Comparison of ENCODE assay signal across 2 cellular contexts in genomic region chr12:29343022-29343799, GRCh38.
TF ChIP-seq lines count a peak whose summit lies in the region.

No MANE protein-coding gene starts in this region.

TF ChIP-seq in IMR-90, 13 proteins besides CTCF, POLR2A, EP300 and RAD21:
- TF ChIP-seq RFX5 (IDR thresholded peaks at IDR 0.05; ENCODE audit: low read depth, low read length): no peak
- TF ChIP-seq CHD1 (IDR thresholded peaks at IDR 0.05; ENCODE audit: low read depth, low read length): no peak
- TF ChIP-seq MXI1 (IDR thresholded peaks at IDR 0.05; ENCODE audit: borderline replicate concordance, low read depth, low read length): no peak
- no peak for TF ChIP-seq USF2 (IDR thresholded peaks at IDR 0.05; ENCODE audit: low read depth, low read length)
- TF ChIP-seq, protein P1, sequence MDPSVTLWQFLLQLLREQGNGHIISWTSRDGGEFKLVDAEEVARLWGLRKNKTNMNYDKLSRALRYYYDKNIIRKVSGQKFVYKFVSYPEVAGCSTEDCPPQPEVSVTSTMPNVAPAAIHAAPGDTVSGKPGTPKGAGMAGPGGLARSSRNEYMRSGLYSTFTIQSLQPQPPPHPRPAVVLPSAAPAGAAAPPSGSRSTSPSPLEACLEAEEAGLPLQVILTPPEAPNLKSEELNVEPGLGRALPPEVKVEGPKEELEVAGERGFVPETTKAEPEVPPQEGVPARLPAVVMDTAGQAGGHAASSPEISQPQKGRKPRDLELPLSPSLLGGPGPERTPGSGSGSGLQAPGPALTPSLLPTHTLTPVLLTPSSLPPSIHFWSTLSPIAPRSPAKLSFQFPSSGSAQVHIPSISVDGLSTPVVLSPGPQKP (IDR thresholded peaks at IDR 0.05; ENCODE audit: borderline replicate concordance, low read depth, low read length): no peak
- TF ChIP-seq FOS (IDR thresholded peaks at IDR 0.05; ENCODE audit: low read depth, low read length): no peak
- TF ChIP-seq BHLHE40 (IDR thresholded peaks at IDR 0.05; ENCODE audit: low read depth, low read length): no peak
- TF ChIP-seq MAZ (IDR thresholded peaks at IDR 0.05; ENCODE audit: borderline replicate concordance, low read depth, low read length): no peak
- no peak for TF ChIP-seq CEBPB (IDR thresholded peaks at IDR 0.05; ENCODE audit: low read depth, low read length)
- no peak for TF ChIP-seq MAFK (IDR thresholded peaks at IDR 0.05; ENCODE audit: low read depth, low read length)
- no peak for TF ChIP-seq SMC3 (IDR thresholded peaks at IDR 0.05; ENCODE audit: low read depth, low read length)
- no peak for TF ChIP-seq RCOR1 (IDR thresholded peaks at IDR 0.05; ENCODE audit: insufficient replicate concordance, low read length)
- TF ChIP-seq NFE2L2 (IDR thresholded peaks at IDR 0.05; ENCODE audit: low read depth, low read length): no peak

TF ChIP-seq in HepG2, 621 proteins besides CTCF, POLR2A, EP300 and RAD21:
- TF ChIP-seq KDM5A (IDR thresholded peaks at IDR 0.05; ENCODE audit: borderline replicate concordance, low read length) (no peak), SP5 (CRISPR knock-in tag; IDR thresholded peaks at IDR 0.05; ENCODE audit: borderline replicate concordance, low read depth) (no peak), HNRNPL (IDR thresholded peaks at IDR 0.05; ENCODE audit: low read depth, low read length) (no peak), ZNF510 (CRISPR knock-in tag; IDR thresholded peaks at IDR 0.05; ENCODE audit: low read depth) (no peak), RBM22 (optimal IDR thresholded peaks at IDR 0.05; ENCODE audit: low read length) (no peak), KLF13 (CRISPR knock-in tag; IDR thresholded peaks at IDR 0.05) (no peak), SOX13 (IDR thresholded peaks at IDR 0.05) (no peak), SOX13 (CRISPR knock-in tag; conservative IDR thresholded peaks at IDR 0.05 in 1 of 2, IDR thresholded peaks at IDR 0.05 in 1 of 2) (no peak), ZNF788 (CRISPR knock-in tag; IDR thresholded peaks at IDR 0.05; ENCODE audit: borderline replicate concordance) (no peak), ZBTB20 (CRISPR knock-in tag; IDR thresholded peaks at IDR 0.05; ENCODE audit: borderline replicate concordance, low read depth) (no peak), NR3C1 (CRISPR knock-in tag; IDR thresholded peaks at IDR 0.05) (no peak), ZNF138 (CRISPR knock-in tag; IDR thresholded peaks at IDR 0.05; ENCODE audit: low read depth) (no peak), ZKSCAN1 (IDR thresholded peaks at IDR 0.05; ENCODE audit: low read length) (no peak), ZNF446 (CRISPR knock-in tag; IDR thresholded peaks at IDR 0.05) (no peak), ELF4 (CRISPR knock-in tag; IDR thresholded peaks at IDR 0.05; ENCODE audit: borderline replicate concordance) (no peak), RBM39 (IDR thresholded peaks at IDR 0.05; ENCODE audit: low read depth, low read length, poor library complexity, severe bottlenecking) (no peak), ZNF781 (CRISPR knock-in tag; IDR thresholded peaks at IDR 0.05; ENCODE audit: borderline replicate concordance, not compliant biosample characterization) (no peak), ZFP62 (CRISPR knock-in tag; IDR thresholded peaks at IDR 0.05) (no peak), ZNF737 (CRISPR knock-in tag; IDR thresholded peaks at IDR 0.05; ENCODE audit: borderline replicate concordance) (no peak), ZBTB1 (CRISPR knock-in tag; IDR thresholded peaks at IDR 0.05; ENCODE audit: borderline replicate concordance) (no peak), TRIM24 (CRISPR knock-in tag; IDR thresholded peaks at IDR 0.05) (no peak)
